9 cellular contexts compared by ENCODE assay signal in genomic region chr15:69668963-69669362, GRCh38.
DNase-seq lines count a peak whose midpoint lies in the region; ATAC-seq and TF ChIP-seq lines count a peak whose summit lies in the region.
"Had no signal": no experiment of that assay in that cellular context is flagged by ENCODE, and none has a peak within 500 bp of the region (broad histone marks: within the 10 kb centered on the region; RNA-seq: fewer than 3 reads in every experiment).

No MANE protein-coding gene starts in this region.

- peaks cover 6% of the 10 kb centered on the region for H4K20me1 ChIP-seq in DND-41 (ENCODE audit: insufficient read depth, low read length)
- no peaks in the 10 kb centered on the region for H4K20me1 ChIP-seq in neural progenitor cell (ENCODE audit: low read depth)
- H4K20me1 ChIP-seq in GM23338 (replicated peaks; ENCODE audit: insufficient read depth): no peaks in the 10 kb centered on the region

- H3K27me3 ChIP-seq in DND-41 (ENCODE audit: insufficient read depth, low read length, poor library complexity): no peaks in the 10 kb centered on the region
- no peaks in the 10 kb centered on the region for H3K27me3 ChIP-seq in neural progenitor cell
- no peaks in the 10 kb centered on the region for H3K27me3 ChIP-seq in GM23338 (ENCODE audit: insufficient read depth)

- no peaks in the 10 kb centered on the region for H3K9me3 ChIP-seq in DND-41 (ENCODE audit: insufficient read depth, low read length, severe bottlenecking)
- no peaks in the 10 kb centered on the region for H3K9me3 ChIP-seq in neural progenitor cell (ENCODE audit: low read depth)

- H3K4me1 Mint-ChIP-seq in neural progenitor cell: peaks cover 25% of the 10 kb centered on the region
- peaks cover 6% of the 10 kb centered on the region for H3K4me1 Mint-ChIP-seq in GM23338

- no peaks in the 10 kb centered on the region for H3K9me2 ChIP-seq in GM23338 (ENCODE audit: insufficient read depth)

- H3K27ac Mint-ChIP-seq in neural progenitor cell: no peak overlapping the region
- H3K27ac Mint-ChIP-seq in GM23338: no peak overlapping the region
- H3K27ac Mint-ChIP-seq: T-helper 1 cell treated with Interleukin-12 subunit alpha and Interleukin-12 subunit beta and Interleukin-4 antibody, amounts not matched to agents 30 μg/mL and 1 μg/mL, for 36 hours had no signal

- no peaks in the 10 kb centered on the region for H3K9me3 Mint-ChIP-seq in neural progenitor cell
- no peaks in the 10 kb centered on the region; the same call in 2 of the 3 replicates for H3K9me3 Mint-ChIP-seq in GM23338
- H3K9me3 Mint-ChIP-seq: T-helper 1 cell treated with Interleukin-12 subunit alpha and Interleukin-12 subunit beta and Interleukin-4 antibody, amounts not matched to agents 30 μg/mL and 1 μg/mL, for 36 hours had no signal

- H3K4me3 ChIP-seq in DND-41 (ENCODE audit: low read depth in 1 of 2, low read length in 2 of 2) (no peak overlapping the region), neural progenitor cell (no peak overlapping the region), GM23338 (no peak overlapping the region)

- H3F3A ChIP-seq in neural progenitor cell (ENCODE audit: low read depth) (no peaks in the 10 kb centered on the region), GM23338 (replicated peaks; ENCODE audit: low read depth) (no peaks in the 10 kb centered on the region)

- H3K4me2 ChIP-seq in DND-41 (ENCODE audit: insufficient read depth, low read length) (no peak overlapping the region), neural progenitor cell (no peak overlapping the region), GM23338 (no peak overlapping the region)

- H3K9ac ChIP-seq in DND-41 (ENCODE audit: low read depth, low read length): no peak overlapping the region
- no peak overlapping the region for H3K9ac ChIP-seq in neural progenitor cell

- H3K36me3 Mint-ChIP-seq in neural progenitor cell: no peaks in the 10 kb centered on the region
- H3K36me3 Mint-ChIP-seq in GM23338 (ENCODE audit: low read depth): no peaks in the 10 kb centered on the region

- H2AFZ ChIP-seq in DND-41 (ENCODE audit: low read depth, low read length) (no peak overlapping the region), neural progenitor cell (replicated peaks) (no peak overlapping the region), GM23338 (no peak overlapping the region)

- DNase-seq in DND-41 (peak; percentile 6), NCI-H82 (lab: John Stamatoyannopoulos, UW) (no peak), neural progenitor cell (ENCODE audit: low spot score) (no peak), GM23338 (ENCODE audit: low spot score) (no peak), globus pallidus (ENCODE audit: low spot score) (no peak)

- H3K4me1 ChIP-seq in DND-41 (ENCODE audit: insufficient read depth, low read length) (no peaks in the 10 kb centered on the region), neural progenitor cell (peaks cover 10% of the 10 kb centered on the region), GM23338 (ENCODE audit: insufficient read depth) (no peaks in the 10 kb centered on the region)

- H3K36me3 ChIP-seq in DND-41 (ENCODE audit: insufficient read depth, low read length) (no peaks in the 10 kb centered on the region), neural progenitor cell (no peaks in the 10 kb centered on the region), GM23338 (ENCODE audit: insufficient read depth) (no peaks in the 10 kb centered on the region)

- TF ChIP-seq CTCF in DND-41 (IDR thresholded peaks at IDR 0.05; ENCODE audit: borderline replicate concordance, extremely low read depth, low read length, poor library complexity, severe bottlenecking) (no peak), neural progenitor cell (IDR thresholded peaks at IDR 0.05) (no peak), GM23338 (conservative IDR thresholded peaks at IDR 0.05; ENCODE audit: low read depth in 2 of 2) (no peak)

- peaks cover 10% of the 10 kb centered on the region for H3K27me3 Mint-ChIP-seq in neural progenitor cell (ENCODE audit: insufficient read depth, low read depth)
- H3K27me3 Mint-ChIP-seq in GM23338 (ENCODE audit: insufficient read depth, low read depth, poor library complexity): peaks cover 2% of the 10 kb centered on the region

- no peak overlapping the region for H3K27ac ChIP-seq in DND-41 (ENCODE audit: low read length)
- H3K27ac ChIP-seq in neural progenitor cell: no peak overlapping the region
- H3K27ac ChIP-seq in GM23338 (ENCODE audit: low read depth): no peak overlapping the region

- ATAC-seq in DND-41 (ENCODE audit: insufficient read depth, low read depth) (peak; percentile 44; the same call in 2 of the 3 replicates), GM19397 (IDR thresholded peaks at IDR 0.05; ENCODE audit: unreplicated experiment) (peak; percentile 65), HG03565 (IDR thresholded peaks at IDR 0.05; ENCODE audit: unreplicated experiment) (peak; percentile 51), esophagus mucosa (peak; percentile 21), GM23338 (no peak)

- H3K79me2 ChIP-seq in DND-41 (ENCODE audit: insufficient read depth, low read length) (no peaks in the 10 kb centered on the region), neural progenitor cell (ENCODE audit: low read depth) (no peaks in the 10 kb centered on the region), GM23338 (replicated peaks; ENCODE audit: insufficient read depth) (no peaks in the 10 kb centered on the region)

- no peak overlapping the region for H3K4me3 Mint-ChIP-seq in neural progenitor cell
- H3K4me3 Mint-ChIP-seq in GM23338: no peak overlapping the region
- H3K4me3 Mint-ChIP-seq: T-helper 1 cell treated with Interleukin-12 subunit alpha and Interleukin-12 subunit beta and Interleukin-4 antibody, amounts not matched to agents 30 μg/mL and 1 μg/mL, for 36 hours had no signal

TF ChIP-seq in GM23338, 12 proteins besides CTCF, POLR2A, EP300 and RAD21:
- TF ChIP-seq ETS1 (IDR thresholded peaks at IDR 0.05) (no peak), STAT1 (IDR thresholded peaks at IDR 0.05; ENCODE audit: unreplicated experiment) (no peak), JUNB (IDR thresholded peaks at IDR 0.05; ENCODE audit: unreplicated experiment) (no peak), CREB1 (CRISPR knock-in tag; IDR thresholded peaks at IDR 0.05; ENCODE audit: low read depth) (no peak), EZH2 (IDR thresholded peaks at IDR 0.05; ENCODE audit: low read depth, unreplicated experiment) (no peak), POLR2AphosphoS5 (IDR thresholded peaks at IDR 0.05; ENCODE audit: low read depth) (no peak), REST (IDR thresholded peaks at IDR 0.05; ENCODE audit: unreplicated experiment) (no peak)
